In genomic region chr1:169584483-169585144, GRCh38 we compare ENCODE assay signal across 2 cellular contexts.
TF ChIP-seq lines count a peak whose summit lies in the region.

No MANE protein-coding gene starts in this region.

TF ChIP-seq in A549, 52 proteins besides CTCF, POLR2A, EP300 and RAD21 (continued from another document):
- TF ChIP-seq BCL3 (IDR thresholded peaks at IDR 0.05) (no peak), CHD2 (IDR thresholded peaks at IDR 0.05; ENCODE audit: low read length, partially characterized antibody) (no peak), ATOH8 (CRISPR knock-in tag; IDR thresholded peaks at IDR 0.05; ENCODE audit: low read depth) (no peak), CHD4 (IDR thresholded peaks at IDR 0.05; ENCODE audit: borderline replicate concordance) (no peak), FOSL2 (IDR thresholded peaks at IDR 0.05) (no peak), FOSL2 (CRISPR knock-in tag; IDR thresholded peaks at IDR 0.05) (no peak), NFE2L2 (conservative IDR thresholded peaks at IDR 0.05; ENCODE audit: low read length) (no peak), KDM5A (IDR thresholded peaks at IDR 0.05) (no peak), USF2 (IDR thresholded peaks at IDR 0.05) (no peak), ZFP36 (IDR thresholded peaks at IDR 0.05; ENCODE audit: borderline replicate concordance, partially characterized antibody) (no peak), GATA3 (IDR thresholded peaks at IDR 0.05; ENCODE audit: borderline replicate concordance) (no peak), FOXS1 (CRISPR knock-in tag; IDR thresholded peaks at IDR 0.05) (no peak), PHF8 (IDR thresholded peaks at IDR 0.05; ENCODE audit: borderline replicate concordance, low read depth) (no peak), EHMT2 (IDR thresholded peaks at IDR 0.05; ENCODE audit: low read depth) (no peak), ZNF302 (CRISPR knock-in tag; IDR thresholded peaks at IDR 0.05) (no peak), MAX (IDR thresholded peaks at IDR 0.05) (no peak), CEBPB (IDR thresholded peaks at IDR 0.05) (no peak)

TF ChIP-seq in SK-N-SH treated with all-trans-retinoic acid at 6 μM for 48 hours, 23 proteins besides CTCF, POLR2A, EP300 and RAD21 (continued from another document):
- TF ChIP-seq CSRNP3 (CRISPR knock-in tag; IDR thresholded peaks at IDR 0.05) (no peak), PATZ1 (CRISPR knock-in tag; IDR thresholded peaks at IDR 0.05; ENCODE audit: borderline replicate concordance) (no peak), ZFP3 (CRISPR knock-in tag; IDR thresholded peaks at IDR 0.05) (no peak), ZNF70 (CRISPR knock-in tag; IDR thresholded peaks at IDR 0.05) (no peak), GLIS3 (CRISPR knock-in tag; IDR thresholded peaks at IDR 0.05) (no peak), CSDC2 (CRISPR knock-in tag; IDR thresholded peaks at IDR 0.05) (no peak), ZNF8 (CRISPR knock-in tag; IDR thresholded peaks at IDR 0.05) (no peak), ZFP30 (CRISPR knock-in tag; IDR thresholded peaks at IDR 0.05) (no peak), CREB5 (CRISPR knock-in tag; IDR thresholded peaks at IDR 0.05; ENCODE audit: low read depth) (no peak), ZNF565 (CRISPR knock-in tag; conservative IDR thresholded peaks at IDR 0.05; ENCODE audit: low read depth) (no peak), BACH2 (CRISPR knock-in tag; IDR thresholded peaks at IDR 0.05; ENCODE audit: borderline replicate concordance) (no peak), POU6F1 (CRISPR knock-in tag; IDR thresholded peaks at IDR 0.05; ENCODE audit: borderline replicate concordance, low read depth) (no peak), TOX (CRISPR knock-in tag; IDR thresholded peaks at IDR 0.05; ENCODE audit: borderline replicate concordance) (no peak), ARNTL (CRISPR knock-in tag; IDR thresholded peaks at IDR 0.05; ENCODE audit: borderline replicate concordance, low read depth) (no peak), OSR1 (CRISPR knock-in tag; IDR thresholded peaks at IDR 0.05) (no peak), RARB (CRISPR knock-in tag; IDR thresholded peaks at IDR 0.05) (no peak), TCF4 (CRISPR knock-in tag; IDR thresholded peaks at IDR 0.05; ENCODE audit: borderline replicate concordance) (no peak), ZC3H10 (CRISPR knock-in tag; IDR thresholded peaks at IDR 0.05) (no peak)
